In the genomic region with DNA sequence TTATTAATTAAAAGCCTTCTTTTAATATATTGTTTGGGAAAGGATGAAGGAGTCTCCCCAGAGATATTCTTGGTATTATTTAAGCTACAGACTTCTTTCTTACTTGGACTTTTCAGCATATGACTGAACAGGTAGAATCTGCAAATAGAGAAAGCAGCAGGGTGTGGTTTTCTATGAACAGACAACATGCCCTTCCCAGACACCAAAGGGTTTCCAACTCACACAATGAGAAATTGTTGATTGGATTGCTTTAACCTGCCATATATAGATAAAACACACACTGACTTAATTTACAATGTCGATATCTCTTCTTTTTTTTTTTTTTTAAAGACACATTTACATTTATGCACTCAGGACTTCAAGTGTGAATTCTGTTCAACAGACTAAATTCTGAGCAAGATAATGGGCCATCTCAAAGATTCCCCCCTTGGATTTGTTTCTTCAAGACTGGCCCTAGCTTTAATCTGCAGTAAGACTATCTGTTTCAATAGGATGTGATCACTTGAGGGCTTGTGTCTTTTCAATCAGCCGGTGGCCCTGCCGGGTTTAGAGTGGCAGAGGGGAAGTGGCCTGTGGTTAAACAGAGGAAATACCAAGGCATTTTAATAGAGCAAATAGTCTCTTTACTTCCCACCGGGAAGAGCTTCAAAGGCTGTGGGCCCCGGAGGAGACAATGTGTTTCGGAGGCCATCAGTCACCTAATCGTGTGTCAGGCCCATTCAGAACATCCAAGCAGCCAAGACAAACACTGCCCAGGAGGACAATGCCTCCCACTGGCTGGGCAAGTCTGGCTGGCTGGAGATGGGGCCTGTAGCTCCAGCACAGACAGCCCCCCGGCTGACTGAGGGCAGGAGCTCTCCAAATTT, we compare ENCODE assay signal across 1 cellular context.
TF ChIP-seq lines count a peak whose summit lies in the region.

No MANE protein-coding gene starts in this region.

TF ChIP-seq in WTC11, 78 proteins besides CTCF, POLR2A, EP300 and RAD21 (continued from another document and continues in another):
- TF ChIP-seq, protein P1, sequence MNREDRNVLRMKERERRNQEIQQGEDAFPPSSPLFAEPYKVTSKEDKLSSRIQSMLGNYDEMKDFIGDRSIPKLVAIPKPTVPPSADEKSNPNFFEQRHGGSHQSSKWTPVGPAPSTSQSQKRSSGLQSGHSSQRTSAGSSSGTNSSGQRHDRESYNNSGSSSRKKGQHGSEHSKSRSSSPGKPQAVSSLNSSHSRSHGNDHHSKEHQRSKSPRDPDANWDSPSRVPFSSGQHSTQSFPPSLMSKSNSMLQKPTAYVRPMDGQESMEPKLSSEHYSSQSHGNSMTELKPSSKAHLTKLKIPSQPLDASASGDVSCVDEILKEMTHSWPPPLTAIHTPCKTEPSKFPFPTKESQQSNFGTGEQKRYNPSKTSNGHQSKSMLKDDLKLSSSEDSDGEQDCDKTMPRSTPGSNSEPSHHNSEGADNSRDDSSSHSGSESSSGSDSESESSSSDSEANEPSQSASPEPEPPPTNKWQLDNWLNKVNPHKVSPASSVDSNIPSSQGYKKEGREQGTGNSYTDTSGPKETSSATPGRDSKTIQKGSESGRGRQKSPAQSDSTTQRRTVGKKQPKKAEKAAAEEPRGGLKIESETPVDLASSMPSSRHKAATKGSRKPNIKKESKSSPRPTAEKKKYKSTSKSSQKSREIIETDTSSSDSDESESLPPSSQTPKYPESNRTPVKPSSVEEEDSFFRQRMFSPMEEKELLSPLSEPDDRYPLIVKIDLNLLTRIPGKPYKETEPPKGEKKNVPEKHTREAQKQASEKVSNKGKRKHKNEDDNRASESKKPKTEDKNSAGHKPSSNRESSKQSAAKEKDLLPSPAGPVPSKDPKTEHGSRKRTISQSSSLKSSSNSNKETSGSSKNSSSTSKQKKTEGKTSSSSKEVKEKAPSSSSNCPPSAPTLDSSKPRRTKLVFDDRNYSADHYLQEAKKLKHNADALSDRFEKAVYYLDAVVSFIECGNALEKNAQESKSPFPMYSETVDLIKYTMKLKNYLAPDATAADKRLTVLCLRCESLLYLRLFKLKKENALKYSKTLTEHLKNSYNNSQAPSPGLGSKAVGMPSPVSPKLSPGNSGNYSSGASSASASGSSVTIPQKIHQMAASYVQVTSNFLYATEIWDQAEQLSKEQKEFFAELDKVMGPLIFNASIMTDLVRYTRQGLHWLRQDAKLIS (CRISPR knock-in tag; IDR thresholded peaks at IDR 0.05; ENCODE audit: borderline replicate concordance) = 0 out of 2 replicates have a peak, but pooled peaks have one; percentile 19
- TF ChIP-seq ZNF671 (CRISPR knock-in tag; IDR thresholded peaks at IDR 0.05) = no peak
- TF ChIP-seq, protein P2, sequence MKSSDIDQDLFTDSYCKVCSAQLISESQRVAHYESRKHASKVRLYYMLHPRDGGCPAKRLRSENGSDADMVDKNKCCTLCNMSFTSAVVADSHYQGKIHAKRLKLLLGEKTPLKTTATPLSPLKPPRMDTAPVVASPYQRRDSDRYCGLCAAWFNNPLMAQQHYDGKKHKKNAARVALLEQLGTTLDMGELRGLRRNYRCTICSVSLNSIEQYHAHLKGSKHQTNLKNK (CRISPR knock-in tag; IDR thresholded peaks at IDR 0.05) = no peak
- no peak for TF ChIP-seq ZNF219 (CRISPR knock-in tag; IDR thresholded peaks at IDR 0.05; ENCODE audit: borderline replicate concordance)
- TF ChIP-seq GRHL2 (CRISPR knock-in tag; IDR thresholded peaks at IDR 0.05; ENCODE audit: insufficient replicate concordance, severe bottlenecking) = no peak
- TF ChIP-seq, protein P3, sequence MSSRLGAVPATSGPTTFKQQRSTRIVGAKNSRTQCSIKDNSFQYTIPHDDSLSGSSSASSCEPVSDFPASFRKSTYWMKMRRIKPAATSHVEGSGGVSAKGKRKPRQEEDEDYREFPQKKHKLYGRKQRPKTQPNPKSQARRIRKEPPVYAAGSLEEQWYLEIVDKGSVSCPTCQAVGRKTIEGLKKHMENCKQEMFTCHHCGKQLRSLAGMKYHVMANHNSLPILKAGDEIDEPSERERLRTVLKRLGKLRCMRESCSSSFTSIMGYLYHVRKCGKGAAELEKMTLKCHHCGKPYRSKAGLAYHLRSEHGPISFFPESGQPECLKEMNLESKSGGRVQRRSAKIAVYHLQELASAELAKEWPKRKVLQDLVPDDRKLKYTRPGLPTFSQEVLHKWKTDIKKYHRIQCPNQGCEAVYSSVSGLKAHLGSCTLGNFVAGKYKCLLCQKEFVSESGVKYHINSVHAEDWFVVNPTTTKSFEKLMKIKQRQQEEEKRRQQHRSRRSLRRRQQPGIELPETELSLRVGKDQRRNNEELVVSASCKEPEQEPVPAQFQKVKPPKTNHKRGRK (CRISPR knock-in tag; IDR thresholded peaks at IDR 0.05; ENCODE audit: borderline replicate concordance) = no peak
- TF ChIP-seq JUN (CRISPR knock-in tag; IDR thresholded peaks at IDR 0.05) = no peak
- TF ChIP-seq, protein P4, sequence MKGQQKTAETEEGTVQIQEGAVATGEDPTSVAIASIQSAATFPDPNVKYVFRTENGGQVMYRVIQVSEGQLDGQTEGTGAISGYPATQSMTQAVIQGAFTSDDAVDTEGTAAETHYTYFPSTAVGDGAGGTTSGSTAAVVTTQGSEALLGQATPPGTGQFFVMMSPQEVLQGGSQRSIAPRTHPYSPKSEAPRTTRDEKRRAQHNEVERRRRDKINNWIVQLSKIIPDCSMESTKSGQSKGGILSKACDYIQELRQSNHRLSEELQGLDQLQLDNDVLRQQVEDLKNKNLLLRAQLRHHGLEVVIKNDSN (CRISPR knock-in tag; IDR thresholded peaks at IDR 0.05) = peak; percentile 44; the same call in 1 of the 2 replicates
- TF ChIP-seq, protein P5, sequence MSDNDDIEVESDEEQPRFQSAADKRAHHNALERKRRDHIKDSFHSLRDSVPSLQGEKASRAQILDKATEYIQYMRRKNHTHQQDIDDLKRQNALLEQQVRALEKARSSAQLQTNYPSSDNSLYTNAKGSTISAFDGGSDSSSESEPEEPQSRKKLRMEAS (CRISPR knock-in tag; IDR thresholded peaks at IDR 0.05) = peak; percentile 38; the same call in 1 of the 2 replicates
- TF ChIP-seq TCF7 (CRISPR knock-in tag; IDR thresholded peaks at IDR 0.05; ENCODE audit: low read depth) = no peak
- no peak for TF ChIP-seq ELF4 (CRISPR knock-in tag; IDR thresholded peaks at IDR 0.05; ENCODE audit: low read depth)
- TF ChIP-seq, protein P6, sequence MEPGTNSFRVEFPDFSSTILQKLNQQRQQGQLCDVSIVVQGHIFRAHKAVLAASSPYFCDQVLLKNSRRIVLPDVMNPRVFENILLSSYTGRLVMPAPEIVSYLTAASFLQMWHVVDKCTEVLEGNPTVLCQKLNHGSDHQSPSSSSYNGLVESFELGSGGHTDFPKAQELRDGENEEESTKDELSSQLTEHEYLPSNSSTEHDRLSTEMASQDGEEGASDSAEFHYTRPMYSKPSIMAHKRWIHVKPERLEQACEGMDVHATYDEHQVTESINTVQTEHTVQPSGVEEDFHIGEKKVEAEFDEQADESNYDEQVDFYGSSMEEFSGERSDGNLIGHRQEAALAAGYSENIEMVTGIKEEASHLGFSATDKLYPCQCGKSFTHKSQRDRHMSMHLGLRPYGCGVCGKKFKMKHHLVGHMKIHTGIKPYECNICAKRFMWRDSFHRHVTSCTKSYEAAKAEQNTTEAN (CRISPR knock-in tag; IDR thresholded peaks at IDR 0.05) = no peak
- TF ChIP-seq, protein P7, sequence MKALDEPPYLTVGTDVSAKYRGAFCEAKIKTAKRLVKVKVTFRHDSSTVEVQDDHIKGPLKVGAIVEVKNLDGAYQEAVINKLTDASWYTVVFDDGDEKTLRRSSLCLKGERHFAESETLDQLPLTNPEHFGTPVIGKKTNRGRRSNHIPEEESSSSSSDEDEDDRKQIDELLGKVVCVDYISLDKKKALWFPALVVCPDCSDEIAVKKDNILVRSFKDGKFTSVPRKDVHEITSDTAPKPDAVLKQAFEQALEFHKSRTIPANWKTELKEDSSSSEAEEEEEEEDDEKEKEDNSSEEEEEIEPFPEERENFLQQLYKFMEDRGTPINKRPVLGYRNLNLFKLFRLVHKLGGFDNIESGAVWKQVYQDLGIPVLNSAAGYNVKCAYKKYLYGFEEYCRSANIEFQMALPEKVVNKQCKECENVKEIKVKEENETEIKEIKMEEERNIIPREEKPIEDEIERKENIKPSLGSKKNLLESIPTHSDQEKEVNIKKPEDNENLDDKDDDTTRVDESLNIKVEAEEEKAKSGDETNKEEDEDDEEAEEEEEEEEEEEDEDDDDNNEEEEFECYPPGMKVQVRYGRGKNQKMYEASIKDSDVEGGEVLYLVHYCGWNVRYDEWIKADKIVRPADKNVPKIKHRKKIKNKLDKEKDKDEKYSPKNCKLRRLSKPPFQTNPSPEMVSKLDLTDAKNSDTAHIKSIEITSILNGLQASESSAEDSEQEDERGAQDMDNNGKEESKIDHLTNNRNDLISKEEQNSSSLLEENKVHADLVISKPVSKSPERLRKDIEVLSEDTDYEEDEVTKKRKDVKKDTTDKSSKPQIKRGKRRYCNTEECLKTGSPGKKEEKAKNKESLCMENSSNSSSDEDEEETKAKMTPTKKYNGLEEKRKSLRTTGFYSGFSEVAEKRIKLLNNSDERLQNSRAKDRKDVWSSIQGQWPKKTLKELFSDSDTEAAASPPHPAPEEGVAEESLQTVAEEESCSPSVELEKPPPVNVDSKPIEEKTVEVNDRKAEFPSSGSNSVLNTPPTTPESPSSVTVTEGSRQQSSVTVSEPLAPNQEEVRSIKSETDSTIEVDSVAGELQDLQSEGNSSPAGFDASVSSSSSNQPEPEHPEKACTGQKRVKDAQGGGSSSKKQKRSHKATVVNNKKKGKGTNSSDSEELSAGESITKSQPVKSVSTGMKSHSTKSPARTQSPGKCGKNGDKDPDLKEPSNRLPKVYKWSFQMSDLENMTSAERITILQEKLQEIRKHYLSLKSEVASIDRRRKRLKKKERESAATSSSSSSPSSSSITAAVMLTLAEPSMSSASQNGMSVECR (CRISPR knock-in tag; IDR thresholded peaks at IDR 0.05; ENCODE audit: borderline replicate concordance) = no peak
- 0 out of 2 replicates have a peak, but pooled peaks have one; percentile 31 for TF ChIP-seq SMAD4 (CRISPR knock-in tag; IDR thresholded peaks at IDR 0.05)
- TF ChIP-seq FOXP1 (CRISPR knock-in tag; IDR thresholded peaks at IDR 0.05; ENCODE audit: borderline replicate concordance) = no peak
- TF ChIP-seq ZNF423 (CRISPR knock-in tag; IDR thresholded peaks at IDR 0.05) = peak; percentile 27; the same call in 1 of the 2 replicates
- no peak for TF ChIP-seq MXD4 (CRISPR knock-in tag; IDR thresholded peaks at IDR 0.05; ENCODE audit: borderline replicate concordance)
- TF ChIP-seq SOX15 (CRISPR knock-in tag; IDR thresholded peaks at IDR 0.05) = no peak
- TF ChIP-seq, protein P8, sequence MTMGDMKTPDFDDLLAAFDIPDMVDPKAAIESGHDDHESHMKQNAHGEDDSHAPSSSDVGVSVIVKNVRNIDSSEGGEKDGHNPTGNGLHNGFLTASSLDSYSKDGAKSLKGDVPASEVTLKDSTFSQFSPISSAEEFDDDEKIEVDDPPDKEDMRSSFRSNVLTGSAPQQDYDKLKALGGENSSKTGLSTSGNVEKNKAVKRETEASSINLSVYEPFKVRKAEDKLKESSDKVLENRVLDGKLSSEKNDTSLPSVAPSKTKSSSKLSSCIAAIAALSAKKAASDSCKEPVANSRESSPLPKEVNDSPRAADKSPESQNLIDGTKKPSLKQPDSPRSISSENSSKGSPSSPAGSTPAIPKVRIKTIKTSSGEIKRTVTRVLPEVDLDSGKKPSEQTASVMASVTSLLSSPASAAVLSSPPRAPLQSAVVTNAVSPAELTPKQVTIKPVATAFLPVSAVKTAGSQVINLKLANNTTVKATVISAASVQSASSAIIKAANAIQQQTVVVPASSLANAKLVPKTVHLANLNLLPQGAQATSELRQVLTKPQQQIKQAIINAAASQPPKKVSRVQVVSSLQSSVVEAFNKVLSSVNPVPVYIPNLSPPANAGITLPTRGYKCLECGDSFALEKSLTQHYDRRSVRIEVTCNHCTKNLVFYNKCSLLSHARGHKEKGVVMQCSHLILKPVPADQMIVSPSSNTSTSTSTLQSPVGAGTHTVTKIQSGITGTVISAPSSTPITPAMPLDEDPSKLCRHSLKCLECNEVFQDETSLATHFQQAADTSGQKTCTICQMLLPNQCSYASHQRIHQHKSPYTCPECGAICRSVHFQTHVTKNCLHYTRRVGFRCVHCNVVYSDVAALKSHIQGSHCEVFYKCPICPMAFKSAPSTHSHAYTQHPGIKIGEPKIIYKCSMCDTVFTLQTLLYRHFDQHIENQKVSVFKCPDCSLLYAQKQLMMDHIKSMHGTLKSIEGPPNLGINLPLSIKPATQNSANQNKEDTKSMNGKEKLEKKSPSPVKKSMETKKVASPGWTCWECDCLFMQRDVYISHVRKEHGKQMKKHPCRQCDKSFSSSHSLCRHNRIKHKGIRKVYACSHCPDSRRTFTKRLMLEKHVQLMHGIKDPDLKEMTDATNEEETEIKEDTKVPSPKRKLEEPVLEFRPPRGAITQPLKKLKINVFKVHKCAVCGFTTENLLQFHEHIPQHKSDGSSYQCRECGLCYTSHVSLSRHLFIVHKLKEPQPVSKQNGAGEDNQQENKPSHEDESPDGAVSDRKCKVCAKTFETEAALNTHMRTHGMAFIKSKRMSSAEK (CRISPR knock-in tag; IDR thresholded peaks at IDR 0.05; ENCODE audit: borderline replicate concordance) = no peak
- TF ChIP-seq SMAD3 (CRISPR knock-in tag; IDR thresholded peaks at IDR 0.05; ENCODE audit: borderline replicate concordance) = peak; percentile 76; the same call in 1 of the 2 replicates
- no peak for TF ChIP-seq ZNF396 (CRISPR knock-in tag; IDR thresholded peaks at IDR 0.05; ENCODE audit: borderline replicate concordance)
- 0 out of 2 replicates have a peak, but pooled peaks have one; percentile 41 for TF ChIP-seq CREB1 (CRISPR knock-in tag; IDR thresholded peaks at IDR 0.05)
- TF ChIP-seq, protein P9, sequence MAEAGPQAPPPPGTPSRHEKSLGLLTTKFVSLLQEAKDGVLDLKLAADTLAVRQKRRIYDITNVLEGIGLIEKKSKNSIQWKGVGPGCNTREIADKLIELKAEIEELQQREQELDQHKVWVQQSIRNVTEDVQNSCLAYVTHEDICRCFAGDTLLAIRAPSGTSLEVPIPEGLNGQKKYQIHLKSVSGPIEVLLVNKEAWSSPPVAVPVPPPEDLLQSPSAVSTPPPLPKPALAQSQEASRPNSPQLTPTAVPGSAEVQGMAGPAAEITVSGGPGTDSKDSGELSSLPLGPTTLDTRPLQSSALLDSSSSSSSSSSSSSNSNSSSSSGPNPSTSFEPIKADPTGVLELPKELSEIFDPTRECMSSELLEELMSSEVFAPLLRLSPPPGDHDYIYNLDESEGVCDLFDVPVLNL (CRISPR knock-in tag; IDR thresholded peaks at IDR 0.05; ENCODE audit: borderline replicate concordance, low read depth) = no peak
- TF ChIP-seq, protein P10, sequence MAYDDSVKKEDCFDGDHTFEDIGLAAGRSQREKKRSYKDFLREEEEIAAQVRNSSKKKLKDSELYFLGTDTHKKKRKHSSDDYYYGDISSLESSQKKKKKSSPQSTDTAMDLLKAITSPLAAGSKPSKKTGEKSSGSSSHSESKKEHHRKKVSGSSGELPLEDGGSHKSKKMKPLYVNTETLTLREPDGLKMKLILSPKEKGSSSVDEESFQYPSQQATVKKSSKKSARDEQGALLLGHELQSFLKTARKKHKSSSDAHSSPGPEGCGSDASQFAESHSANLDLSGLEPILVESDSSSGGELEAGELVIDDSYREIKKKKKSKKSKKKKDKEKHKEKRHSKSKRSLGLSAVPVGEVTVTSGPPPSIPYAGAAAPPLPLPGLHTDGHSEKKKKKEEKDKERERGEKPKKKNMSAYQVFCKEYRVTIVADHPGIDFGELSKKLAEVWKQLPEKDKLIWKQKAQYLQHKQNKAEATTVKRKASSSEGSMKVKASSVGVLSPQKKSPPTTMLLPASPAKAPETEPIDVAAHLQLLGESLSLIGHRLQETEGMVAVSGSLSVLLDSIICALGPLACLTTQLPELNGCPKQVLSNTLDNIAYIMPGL (CRISPR knock-in tag; IDR thresholded peaks at IDR 0.05) = no peak
- peak; percentile 91 for TF ChIP-seq ETV6 (CRISPR knock-in tag; IDR thresholded peaks at IDR 0.05)
- TF ChIP-seq ZNF121 (CRISPR knock-in tag; IDR thresholded peaks at IDR 0.05) = peak; percentile 71
- TF ChIP-seq, protein P11, sequence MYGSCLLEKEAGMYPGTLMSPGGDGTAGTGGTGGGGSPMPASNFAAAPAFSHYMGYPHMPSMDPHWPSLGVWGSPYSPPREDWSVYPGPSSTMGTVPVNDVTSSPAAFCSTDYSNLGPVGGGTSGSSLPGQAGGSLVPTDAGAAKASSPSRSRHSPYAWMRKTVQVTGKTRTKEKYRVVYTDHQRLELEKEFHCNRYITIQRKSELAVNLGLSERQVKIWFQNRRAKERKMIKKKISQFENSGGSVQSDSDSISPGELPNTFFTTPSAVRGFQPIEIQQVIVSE (CRISPR knock-in tag; IDR thresholded peaks at IDR 0.05; ENCODE audit: borderline replicate concordance) = no peak
